Comparison of ENCODE assay signal across 22 cellular contexts in genomic region chr20:58513580-58514285, GRCh38. TPM values are rescaled to one million over a fixed set of nuclear protein-coding genes. Genes with fewer than 3 reads are reported as not detected.
A peak's percentile ranks its signal among the peaks of the same experiment; 100 is the strongest.
DNase-seq lines count a peak whose midpoint lies in the region; ATAC-seq, FAIRE-seq and TF ChIP-seq lines count a peak whose summit lies in the region.
"Had no signal": no experiment of that assay in that cellular context is flagged by ENCODE, and none has a peak within 500 bp of the region (broad histone marks: within the 10 kb centered on the region; RNA-seq: fewer than 3 reads in every experiment).

No MANE protein-coding gene starts in this region.

- CTCF ChIA-PET in K562 (lab: Yijun Ruan, JAX; ENCODE audit: low intra/inter-chr PET ratio), result no interaction called here

- intact Hi-C loops in heart left ventricle (cut with DNase I) (no loop called here), cardiac septum (cut with DNase I) (no loop called here), K562 (cut with micrococcal nuclease) (no loop called here), sigmoid colon (cut with DNase I) (no loop called here)

- H3K4me2 ChIP-seq in K562 (ENCODE audit: insufficient read depth, low read length), result no peak overlapping the region
- H3K4me2 ChIP-seq in mesenchymal stem cell (ENCODE audit: low read length, poor library complexity, severe bottlenecking), result peak overlapping the region; percentile 49

- no peak overlapping the region for H2BK15ac ChIP-seq in mesenchymal stem cell (ENCODE audit: low read depth, poor library complexity, severe bottlenecking)

- no peak overlapping the region for H3K23ac ChIP-seq in mesenchymal stem cell (ENCODE audit: low read length in 2 of 2)

- H3K79me2 ChIP-seq in K562 (ENCODE audit: control insufficient read depth, insufficient read depth, low read length), result no peaks in the 10 kb centered on the region
- H3K79me2 ChIP-seq: parathyroid adenoma had no signal

- in situ Hi-C loops in K562 (cut with MboI), result no loop called here

- TF ChIP-seq CTCF in heart left ventricle (IDR thresholded peaks at IDR 0.05) (no peak), K562 (IDR thresholded peaks at IDR 0.05 in 2 of 3, conservative IDR thresholded peaks at IDR 0.05 in 1 of 3; ENCODE audit: insufficient read depth in 2 of 3, low read depth in 1 of 3, low read length in 3 of 3) (no peak), sigmoid colon (IDR thresholded peaks at IDR 0.05) (no peak)

- H3K79me1 ChIP-seq in mesenchymal stem cell (replicated peaks; ENCODE audit: low read length, poor library complexity, severe bottlenecking), result no peaks in the 10 kb centered on the region

- no peak overlapping the region for H3K18ac ChIP-seq in mesenchymal stem cell (ENCODE audit: low read depth in 1 of 2, low read length in 2 of 2)

- no peak overlapping the region for H2BK120ac ChIP-seq in mesenchymal stem cell (ENCODE audit: low read depth, low read length)

- no peak for ATAC-seq in heart left ventricle
- no peak for ATAC-seq in K562

- H2BK5ac ChIP-seq in mesenchymal stem cell (ENCODE audit: low read depth, low read length, poor library complexity, severe bottlenecking), result no peak overlapping the region

- no peak for TF ChIP-seq EP300 in K562 (IDR thresholded peaks at IDR 0.05; ENCODE audit: low read length)
- no peak for TF ChIP-seq EP300 in sigmoid colon (IDR thresholded peaks at IDR 0.05)

- no TSS peak for BruUV-seq in K562 (replicated peaks; lab: Mats Ljungman, UMichigan)

- H2BK12ac ChIP-seq in mesenchymal stem cell (ENCODE audit: low read length in 2 of 2), result no peak overlapping the region

- 55 to 58% (median 56%) methylated on average over 19 of the region's 19 CpGs for WGBS in heart left ventricle, 4 donors
- 8% methylated on average over 19 of the region's 19 CpGs for WGBS in K562 (ENCODE audit: insufficient coverage, low coverage, missing lambda C conversion rate)
- 69% methylated on average over 19 of the region's 19 CpGs for WGBS in mesenchymal stem cell
- 65% methylated on average over 19 of the region's 19 CpGs for WGBS in sigmoid colon, 2 donors

- no peak overlapping the region for H4K91ac ChIP-seq in mesenchymal stem cell (ENCODE audit: low read length)

- no peak overlapping the region for H2AK5ac ChIP-seq in mesenchymal stem cell (ENCODE audit: low read length, severe bottlenecking)

- no peaks in the 10 kb centered on the region for H3K9me3 ChIP-seq in heart left ventricle
- no peaks in the 10 kb centered on the region for H3K9me3 ChIP-seq in K562 (replicated peaks; ENCODE audit: control insufficient read depth, insufficient read depth, low read depth, low read length)
- H3K9me3 ChIP-seq in mesenchymal stem cell (ENCODE audit: control insufficient read depth, low read length), result no peaks in the 10 kb centered on the region
- H3K9me3 ChIP-seq in sigmoid colon, result no peaks in the 10 kb centered on the region

- POLR2A ChIA-PET in K562 (lab: Yijun Ruan, JAX), result no interaction called here

- H3K4me3 ChIP-seq in heart left ventricle (peak overlapping the region in 7 of 12 donors; percentile 2 to 54 (median 37)), K562 (no peak overlapping the region), mesenchymal stem cell (ENCODE audit: insufficient read depth in 1 of 2, low read depth in 1 of 2, low read length in 2 of 2) (peak overlapping the region in 1 of 2 experiments; percentile 80), sigmoid colon (no peak overlapping the region)

- H3K27ac ChIP-seq in heart left ventricle (no peak overlapping the region), K562 (ENCODE audit: extremely low read depth, low read depth, low read length) (no peak overlapping the region), mesenchymal stem cell (ENCODE audit: low read length, poor library complexity, severe bottlenecking) (no peak overlapping the region), sigmoid colon (no peak overlapping the region)
- H3K27ac ChIP-seq: C4-2B, parathyroid adenoma had no signal

- H2AFZ ChIP-seq in K562 (ENCODE audit: low read depth, low read length) (no peak overlapping the region), mesenchymal stem cell (ENCODE audit: low read depth, low read length) (no peak overlapping the region)
- H2AFZ ChIP-seq: parathyroid adenoma had no signal

- H3K4me1 ChIP-seq in heart left ventricle (peaks cover 0 to 10% (median 0%) of the 10 kb centered on the region in 12 donors), K562 (replicated peaks in 1 of 2; ENCODE audit: control insufficient read depth in 2 of 2, insufficient read depth in 2 of 2, low read length in 2 of 2) (peaks cover 0 to 15% of the 10 kb centered on the region in 2 experiments; a peak in 2 of 5 replicates), mesenchymal stem cell (ENCODE audit: control insufficient read depth, insufficient read depth, low read depth, low read length) (peaks cover 15% of the 10 kb centered on the region), sigmoid colon (peaks cover 0 to 22% (median 15%) of the 10 kb centered on the region in 4 donors)
- H3K4me1 ChIP-seq: parathyroid adenoma had no signal

- H3K9ac ChIP-seq in K562 (ENCODE audit: insufficient read depth in 1 of 2, low read depth in 2 of 2, low read length in 2 of 2), result no peak overlapping the region
- H3K9ac ChIP-seq in mesenchymal stem cell (ENCODE audit: low read length), result no peak overlapping the region
- H3K9ac ChIP-seq: parathyroid adenoma had no signal

- no peaks in the 10 kb centered on the region for H3K36me3 ChIP-seq in heart left ventricle
- no peaks in the 10 kb centered on the region for H3K36me3 ChIP-seq in K562 (ENCODE audit: control insufficient read depth, insufficient read depth, low read length)
- H3K36me3 ChIP-seq in mesenchymal stem cell (ENCODE audit: control insufficient read depth in 1 of 2, insufficient read depth in 2 of 2, low read depth in 1 of 2, low read length in 2 of 2), result no peaks in the 10 kb centered on the region
- H3K36me3 ChIP-seq in sigmoid colon, result no peaks in the 10 kb centered on the region

- H4K8ac ChIP-seq in mesenchymal stem cell (ENCODE audit: low read length), result no peak overlapping the region

- no peak for TF ChIP-seq RAD21 in K562 (CRISPR knock-in tag; conservative IDR thresholded peaks at IDR 0.05 in 1 of 2, IDR thresholded peaks at IDR 0.05 in 1 of 2)

- H4K20me1 ChIP-seq in K562 (replicated peaks; ENCODE audit: control insufficient read depth, insufficient read depth, low read length), result no peaks in the 10 kb centered on the region

- no peaks in the 10 kb centered on the region for H3K9me1 ChIP-seq in K562 (ENCODE audit: control insufficient read depth, insufficient read depth, low read length)

- DNase-seq in heart left ventricle (no peak), cardiac septum (ENCODE audit: low spot score) (no peak), K562 (ENCODE audit: extremely low read depth in 1 of 4, low spot score in 3 of 4) (no peak), mesenchymal stem cell (no peak), sigmoid colon (no peak), midbrain (lab: John Stamatoyannopoulos, UW) (no peak), DMS114 treated with DMSO at 0.1 percent for 48 hours (lab: John Stamatoyannopoulos, UW; ENCODE audit: unreplicated experiment) (no peak)
- no peak for DNase-seq in stimulated activated CD4-positive, alpha-beta T cell treated with anti-CD3 and anti-CD28 coated beads, Interleukin-4, amount 100 ng/mL, for 1 hour
- DNase-seq: 8988T; activated CD4-positive, alpha-beta T cell treated with anti-CD3 and anti-CD28 coated beads for 48 hours; activated CD8-positive, alpha-beta memory T cell treated with anti-CD3 and anti-CD28 coated beads, Interleukin-2, amount 50 U/mL, for 48 hours; activated gamma-delta T cell; amygdala; hypothalamus; left ventricle myocardium superior; NCI-H187; NK-92 treated with Interleukin-12 subunit alpha and Interleukin-12 subunit beta, amount 100 ng/mL, for 24 hours; stimulated activated CD8-positive, alpha-beta memory T cell treated with anti-CD3 and anti-CD28 coated beads, Interleukin-4, amount 100 ng/mL, for 48 hours; substantia nigra had no signal

- H3K14ac ChIP-seq in mesenchymal stem cell (ENCODE audit: low read length in 2 of 2), result no peak overlapping the region

- H3K27me3 ChIP-seq in heart left ventricle (peaks cover 12 to 46% (median 33%) of the 10 kb centered on the region in 9 donors), K562 (ENCODE audit: control insufficient read depth in 2 of 2, insufficient read depth in 2 of 2, low read length in 2 of 2) (peaks cover 29 to 78% of the 10 kb centered on the region in 2 experiments; a peak in 4 of 5 replicates), mesenchymal stem cell (ENCODE audit: control insufficient read depth in 1 of 2, insufficient read depth in 1 of 2, low read length in 2 of 2) (peaks cover 14 to 61% of the 10 kb centered on the region in 2 experiments), sigmoid colon (peaks cover 0 to 24% (median 11%) of the 10 kb centered on the region in 3 donors)

- H3K4ac ChIP-seq in mesenchymal stem cell (ENCODE audit: low read depth in 1 of 2, low read length in 2 of 2), result no peak overlapping the region

- FAIRE-seq in K562 (lab: Jason Lieb, UNC), result no peak
- FAIRE-seq: endometrium had no signal

- TF ChIP-seq POLR2A in heart left ventricle (IDR thresholded peaks at IDR 0.05) (no peak), K562 (conservative IDR thresholded peaks at IDR 0.05) (no peak), sigmoid colon (IDR thresholded peaks at IDR 0.05) (no peak)

RNA-seq across cellular contexts. Expression of gene APCDD1L, which starts 1.5 kb away (rescaled TPM):
- 1 to 10 TPM in 2 of 9 donors, under 1 TPM in 6, not detected in 1; 0.24 to 1.1 (median 0.64) TPM for total RNA-seq in heart left ventricle
- polyA plus RNA-seq in heart left ventricle, result under 1 TPM in 1 of 2 donors, not detected in 1; 0.37 TPM
- 1.4 TPM for total RNA-seq in cardiac septum
- total RNA-seq in K562 (2011; cell fraction: chromatin; rRNA removed; ENCODE audit: low replicate concordance), result not detected in 2 replicates
- 0.33 TPM in 1 of 2 replicates, not detected in the other for total RNA-seq in K562 (2011; cell fraction: nucleolus; rRNA removed)
- total RNA-seq in K562 (2011; cell fraction: nucleoplasm; rRNA removed), result not detected in 2 replicates
- not detected in 2 replicates for total RNA-seq in K562 (2014; rRNA removed)
- total RNA-seq in K562 (2014; rRNA removed; fragmentation: Illumina TruSeq; extraction: Trizol), result not detected in 2 replicates
- not detected in 2 replicates for total RNA-seq in K562 (2015; rRNA removed; fragmentation: Illumina TruSeq; extraction: Trizol)
- total RNA-seq in K562 (2021), result not detected in 2 replicates
- not detected in 2 replicates for polyA plus RNA-seq in K562 (2011; rRNA removed)
- not detected in 2 replicates for polyA plus RNA-seq in K562 (2011; cell fraction: cytosol; rRNA removed)
- polyA plus RNA-seq in K562 (2011; cell fraction: nucleus; rRNA removed), result not detected in 2 replicates
- 0.03 TPM in 1 of 2 replicates, not detected in the other for polyA plus RNA-seq in K562 (2012)
- polyA plus RNA-seq in K562 (2014; fragmentation: Illumina TruSeq; extraction: Trizol), result not detected in 2 replicates
- polyA plus RNA-seq in K562 (2014; fragmentation: Nextera tagmentation; extraction: Ambion mirVana), result not detected
- polyA plus RNA-seq in K562 (2014; rRNA removed), result not detected in 2 replicates
- polyA minus RNA-seq in K562 (2011; rRNA and poly(A)+ RNA removed), result not detected in 2 replicates
- not detected in 2 replicates for polyA minus RNA-seq in K562 (2011; cell fraction: cytosol; rRNA and poly(A)+ RNA removed)
- polyA minus RNA-seq in K562 (2011; cell fraction: nucleus; rRNA and poly(A)+ RNA removed), result not detected in 2 replicates
- polyA plus RNA-seq in mesenchymal stem cell (2013, experiment 1 of 2), result 0.17 TPM
- 0.16 TPM for polyA plus RNA-seq in mesenchymal stem cell (2013, experiment 2 of 2)
- 1 to 10 TPM in 3 of 4 donors, under 1 TPM in 1; 0.33 to 1.9 (median 1.6) TPM for total RNA-seq in sigmoid colon
- under 1 TPM in 2 of 3 donors, not detected in 1; 0.22 to 0.23 TPM for polyA plus RNA-seq in sigmoid colon

Comparison
In these comparisons a context has a peak if more than half of its experiments do, and no peak if none do; other contexts are left out.
1. H3K4me3 ChIP-seq: peak in heart left ventricle (7 of 12); none in K562 (single experiment) and sigmoid colon (0 of 4).